In the genomic region with DNA sequence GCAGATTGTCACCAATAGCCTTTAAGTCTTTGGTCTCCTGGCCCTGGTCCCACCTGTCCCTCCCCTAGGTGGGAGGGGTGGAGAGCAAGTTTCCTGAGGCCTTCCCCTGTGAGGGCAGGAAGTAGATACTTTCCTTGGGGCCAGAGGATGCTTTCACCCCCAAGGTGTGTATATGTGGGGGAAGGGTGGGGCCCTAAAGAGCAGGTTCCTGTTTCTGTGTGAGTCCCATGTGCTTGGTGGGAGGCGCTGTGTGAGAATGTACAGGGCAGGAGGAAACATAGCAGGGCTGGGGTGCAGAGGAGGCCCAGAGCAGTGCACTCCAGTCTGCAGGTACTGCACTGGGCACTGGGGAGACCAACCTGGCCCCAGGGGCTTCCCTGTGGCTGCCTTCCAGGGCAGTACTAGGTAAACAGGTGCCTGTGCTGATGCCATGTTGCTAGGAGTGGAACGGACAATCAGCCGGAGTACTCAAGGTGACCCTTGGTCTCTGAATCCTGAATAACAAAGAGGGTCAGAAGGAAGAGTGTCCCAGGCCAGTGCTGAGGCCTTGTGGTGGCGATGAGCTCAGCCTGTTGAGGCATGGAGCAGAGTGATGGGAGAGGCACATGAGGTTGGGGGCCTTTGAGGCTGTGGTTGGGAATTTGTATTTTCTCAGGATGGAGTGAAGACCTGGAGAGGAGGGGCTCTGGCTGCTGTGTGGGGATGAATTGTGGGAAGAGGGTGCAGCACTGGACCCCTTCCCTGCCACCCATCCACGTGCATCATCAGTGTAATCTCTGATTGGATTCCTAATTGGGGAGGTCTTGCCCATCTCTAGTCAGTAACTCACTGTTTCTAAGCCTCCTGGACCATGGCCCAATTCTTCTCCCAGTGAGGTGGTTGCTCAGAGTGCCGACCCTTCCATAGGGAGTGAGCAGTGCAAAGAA, we compare ENCODE assay signal across 8 cellular contexts. TPM values are rescaled to one million over a fixed set of nuclear protein-coding genes. Genes with fewer than 3 reads are reported as not detected.
DNase-seq lines count a peak whose midpoint lies in the region; ATAC-seq, FAIRE-seq and TF ChIP-seq lines count a peak whose summit lies in the region.

No MANE protein-coding gene starts in this region.

- FAIRE-seq in HepG2 (lab: Jason Lieb, UNC) = peak; percentile 32

- peak overlapping the region; percentile 96 for H3K27ac Mint-ChIP-seq in activated naive CD8-positive, alpha-beta T cell

- peaks cover 87% of the 10 kb centered on the region for H3K36me3 ChIP-seq in DND-41 (ENCODE audit: insufficient read depth, low read length)
- H3K36me3 ChIP-seq in HepG2 (replicated peaks in 1 of 2; ENCODE audit: control insufficient read depth in 1 of 2, insufficient read depth in 2 of 2, low read length in 2 of 2) = peaks cover 14 to 28% of the 10 kb centered on the region in 2 experiments; a peak in 4 of 5 replicates
- H3K36me3 ChIP-seq in thymus (ENCODE audit: control insufficient read depth, insufficient read depth) = peaks cover 48% of the 10 kb centered on the region

- in situ Hi-C loops in HepG2 (cut with HindIII; ENCODE audit: extremely low pct_ligation_motif_present, low pct_unique_long_range_greater_than_20kb) = no loop called here

- POLR2A ChIA-PET in HepG2 (lab: Yijun Ruan, JAX) = interaction anchor here (1.3 to 5.0 kb wide), 3 partner anchors 26 to 54 kb away, joined by 5 to 28 read pairs (median 10); a partner anchor contains a TSS

- DNase-seq in DND-41 = no peak
- peak; percentile 51 for DNase-seq in NCI-H69 (lab: John Stamatoyannopoulos, UW)
- peak; percentile 52 for DNase-seq in HepG2 (ENCODE audit: low spot score)
- DNase-seq in T1000 (lab: John Stamatoyannopoulos, UW) = no peak
- no peak for DNase-seq in glomerular visceral epithelial cell (ENCODE audit: extremely low spot score)

- H4K20me1 ChIP-seq in DND-41 (ENCODE audit: insufficient read depth, low read length) (peaks cover 92% of the 10 kb centered on the region), HepG2 (ENCODE audit: insufficient read depth, low read length) (peaks cover 11% of the 10 kb centered on the region; the same call in 1 of the 2 replicates)

- H3K27me3 ChIP-seq in DND-41 (ENCODE audit: insufficient read depth, low read length, poor library complexity) (no peaks in the 10 kb centered on the region), HepG2 (ENCODE audit: control insufficient read depth in 1 of 2, insufficient read depth in 2 of 2, low read length in 2 of 2) (no peaks in the 10 kb centered on the region; a peak in 1 of 5 replicates), thymus (ENCODE audit: control insufficient read depth, insufficient read depth) (no peaks in the 10 kb centered on the region)

- peaks cover 7% of the 10 kb centered on the region for H3K36me3 Mint-ChIP-seq in activated naive CD8-positive, alpha-beta T cell

- H2AFZ ChIP-seq in DND-41 (ENCODE audit: low read depth, low read length) = no peak overlapping the region
- no peak overlapping the region for H2AFZ ChIP-seq in HepG2 (ENCODE audit: low read length)

- H3K9ac ChIP-seq in DND-41 (ENCODE audit: low read depth, low read length) (0 out of 2 replicates have a peak overlapping the region, but pooled peaks have one; percentile 36), HepG2 (ENCODE audit: insufficient read depth, low read depth, low read length) (peak overlapping the region; percentile 26; the same call in 1 of the 2 replicates)

- H3K4me3 ChIP-seq in DND-41 (ENCODE audit: low read depth in 1 of 2, low read length in 2 of 2) (0 out of 4 replicates have a peak overlapping the region, but pooled peaks of 1 of the 2 experiments have one; percentile 14), HepG2 (replicated peaks in 1 of 3; ENCODE audit: insufficient read depth in 1 of 3, low read depth in 2 of 3, low read length in 3 of 3) (peak overlapping the region in 1 of 3 experiments; percentile 23; a peak in 1 of 6 replicates), thymus (ENCODE audit: low read length) (no peak overlapping the region)

- no peak overlapping the region; the same call in 1 of the 2 replicates for H3K27ac ChIP-seq in DND-41 (ENCODE audit: low read length)
- H3K27ac ChIP-seq in HepG2 (ENCODE audit: extremely low read length, insufficient read depth, low read length) = peak overlapping the region; percentile 48
- H3K27ac ChIP-seq in thymus (ENCODE audit: low read depth) = peak overlapping the region; percentile 69

- CTCF ChIA-PET in HepG2 (lab: Yijun Ruan, JAX; ENCODE audit: low intra/inter-chr PET ratio, low total read pairs) = no interaction called here

- H3K4me1 ChIP-seq in DND-41 (ENCODE audit: insufficient read depth, low read length) (peaks cover 52% of the 10 kb centered on the region), HepG2 (ENCODE audit: insufficient read depth, low read length) (peaks cover 53% of the 10 kb centered on the region), thymus (ENCODE audit: control insufficient read depth, insufficient read depth, low read length) (peaks cover 46% of the 10 kb centered on the region)

- H3K4me3 Mint-ChIP-seq in activated naive CD8-positive, alpha-beta T cell = peak overlapping the region; percentile 94

- no TSS peak for BruUV-seq in HepG2 (replicated peaks; lab: Mats Ljungman, UMichigan)

- ATAC-seq in DND-41 (ENCODE audit: insufficient read depth, low read depth) (no peak), HepG2 (peak; percentile 15), HG02623 (IDR thresholded peaks at IDR 0.05; ENCODE audit: unreplicated experiment) (no peak)

- no peak for TF ChIP-seq POLR2A in HepG2 (IDR thresholded peaks at IDR 0.05; ENCODE audit: insufficient read depth in 1 of 2, low read depth in 2 of 2, low read length in 2 of 2)

- H3K4me1 Mint-ChIP-seq in activated naive CD8-positive, alpha-beta T cell (ENCODE audit: low read depth) = peaks cover 83% of the 10 kb centered on the region

- H3K9me3 ChIP-seq in DND-41 (ENCODE audit: insufficient read depth, low read length, severe bottlenecking) (no peaks in the 10 kb centered on the region), HepG2 (ENCODE audit: low read length) (no peaks in the 10 kb centered on the region), thymus (ENCODE audit: control insufficient read depth) (no peaks in the 10 kb centered on the region)

- TF ChIP-seq EP300 in HepG2 (IDR thresholded peaks at IDR 0.05; ENCODE audit: low read depth in 2 of 2, low read length in 2 of 2) = no peak
- TF ChIP-seq EP300 in HepG2 (CRISPR knock-in tag; IDR thresholded peaks at IDR 0.05; ENCODE audit: borderline replicate concordance) = no peak

- no peaks in the 10 kb centered on the region for H3K9me3 Mint-ChIP-seq in activated naive CD8-positive, alpha-beta T cell (ENCODE audit: low read depth)

- peaks cover 94% of the 10 kb centered on the region for H3K79me2 ChIP-seq in DND-41 (ENCODE audit: insufficient read depth, low read length)
- H3K79me2 ChIP-seq in HepG2 (ENCODE audit: insufficient read depth, low read length) = peaks cover 34% of the 10 kb centered on the region

- H3K4me2 ChIP-seq in DND-41 (ENCODE audit: insufficient read depth, low read length) (peak overlapping the region; percentile 70), HepG2 (ENCODE audit: low read depth, low read length) (peak overlapping the region; percentile 38)

- 65% methylated on average over 5 of the region's 6 CpGs for WGBS in HepG2 (ENCODE audit: low lambda C conversion rate)
- WGBS in thymus = 93% methylated on average over 6 of the region's 6 CpGs

- intact Hi-C loops in HepG2 (cut with micrococcal nuclease; ENCODE audit: unreplicated experiment) = no loop called here

- TF ChIP-seq CTCF in DND-41 (IDR thresholded peaks at IDR 0.05; ENCODE audit: borderline replicate concordance, extremely low read depth, low read length, poor library complexity, severe bottlenecking) (no peak), HepG2 (CRISPR knock-in tag; IDR thresholded peaks at IDR 0.05) (no peak)

- H3K27me3 Mint-ChIP-seq in activated naive CD8-positive, alpha-beta T cell = no peaks in the 10 kb centered on the region

- no peak for TF ChIP-seq RAD21 in HepG2 (CRISPR knock-in tag; IDR thresholded peaks at IDR 0.05)

RNA-seq across cellular contexts. Expression of a gene that starts 5.1 kb away (rescaled TPM):
- 32.4 and 40.8 TPM in 2 replicates for total RNA-seq in HepG2 (2016; rRNA removed; fragmentation: Illumina TruSeq; extraction: Trizol)
- 19.0 and 19.4 TPM in 2 replicates for total RNA-seq in HepG2 (2016; cell fraction: cytosol; rRNA removed; fragmentation: Illumina TruSeq; extraction: Trizol; ENCODE audit: low read depth)
- total RNA-seq in HepG2 (2016; cell fraction: insoluble cytoplasmic fraction; rRNA removed; fragmentation: Illumina TruSeq; extraction: Trizol) = 37.6 and 41.3 TPM in 2 replicates
- 39.4 and 40.9 TPM in 2 replicates for total RNA-seq in HepG2 (2016; cell fraction: membrane; rRNA removed; fragmentation: Illumina TruSeq; extraction: Trizol)
- 27.3 and 29.2 TPM in 2 replicates for total RNA-seq in HepG2 (2016; cell fraction: nucleus; rRNA removed; fragmentation: Illumina TruSeq; extraction: Trizol)
- polyA plus RNA-seq in HepG2 (2011; rRNA removed) = 16.5 and 25.4 TPM in 2 replicates
- 16.4 and 23.8 TPM in 2 replicates for polyA plus RNA-seq in HepG2 (2011; cell fraction: cytosol; rRNA removed)
- polyA plus RNA-seq in HepG2 (2011; cell fraction: nucleus; rRNA removed) = 38.7 and 44.6 TPM in 2 replicates
- polyA plus RNA-seq in HepG2 (2012) = 14.0 and 22.0 TPM in 2 replicates
- polyA plus RNA-seq in HepG2 (2016; cell fraction: cytosol; fragmentation: Illumina TruSeq; extraction: Trizol; ENCODE audit: low read depth) = 13.6 and 14.2 TPM in 2 replicates
- polyA plus RNA-seq in HepG2 (2016; cell fraction: insoluble cytoplasmic fraction; fragmentation: Illumina TruSeq; extraction: Trizol; ENCODE audit: low read depth) = 31.3 and 33.0 TPM in 2 replicates
- polyA plus RNA-seq in HepG2 (2016; cell fraction: membrane; fragmentation: Illumina TruSeq; extraction: Trizol; ENCODE audit: low read depth) = 24.9 and 27.6 TPM in 2 replicates
- polyA plus RNA-seq in HepG2 (2016; cell fraction: nucleus; fragmentation: Illumina TruSeq; extraction: Trizol; ENCODE audit: insufficient read depth, low read depth) = 40.6 and 43.6 TPM in 2 replicates
- polyA minus RNA-seq in HepG2 (2011; rRNA and poly(A)+ RNA removed; ENCODE audit: low replicate concordance) = 38.0 and 66.8 TPM in 2 replicates
- 9.9 and 12.8 TPM in 2 replicates for polyA minus RNA-seq in HepG2 (2011; cell fraction: cytosol; rRNA and poly(A)+ RNA removed)
- 16.5 and 19.2 TPM in 2 replicates for polyA minus RNA-seq in HepG2 (2011; cell fraction: nucleus; rRNA and poly(A)+ RNA removed)
- 90.3 TPM for polyA plus RNA-seq in thymus

RNA-seq across cellular contexts. Expression of a gene that starts 26.1 kb away (rescaled TPM):
- 2.2 and 3.3 TPM in 2 replicates for total RNA-seq in HepG2 (2016; rRNA removed; fragmentation: Illumina TruSeq; extraction: Trizol)
- 1.3 and 2.3 TPM in 2 replicates for total RNA-seq in HepG2 (2016; cell fraction: cytosol; rRNA removed; fragmentation: Illumina TruSeq; extraction: Trizol; ENCODE audit: low read depth)
- 2.1 and 3.5 TPM in 2 replicates for total RNA-seq in HepG2 (2016; cell fraction: insoluble cytoplasmic fraction; rRNA removed; fragmentation: Illumina TruSeq; extraction: Trizol)
- total RNA-seq in HepG2 (2016; cell fraction: membrane; rRNA removed; fragmentation: Illumina TruSeq; extraction: Trizol) = 2.2 and 2.4 TPM in 2 replicates
- 3.3 and 4.5 TPM in 2 replicates for total RNA-seq in HepG2 (2016; cell fraction: nucleus; rRNA removed; fragmentation: Illumina TruSeq; extraction: Trizol)
- polyA plus RNA-seq in HepG2 (2011; rRNA removed) (5.4 and 6.1 TPM in 2 replicates), thymus (86.7 TPM)
- polyA plus RNA-seq in HepG2 (2011; cell fraction: cytosol; rRNA removed) = 8.5 and 11.8 TPM in 2 replicates
- 11.9 and 12.0 TPM in 2 replicates for polyA plus RNA-seq in HepG2 (2011; cell fraction: nucleus; rRNA removed)
- polyA plus RNA-seq in HepG2 (2012) = 4.2 and 5.6 TPM in 2 replicates
- polyA plus RNA-seq in HepG2 (2016; cell fraction: cytosol; fragmentation: Illumina TruSeq; extraction: Trizol; ENCODE audit: low read depth) = 3.1 and 4.5 TPM in 2 replicates
- 3.4 and 4.4 TPM in 2 replicates for polyA plus RNA-seq in HepG2 (2016; cell fraction: insoluble cytoplasmic fraction; fragmentation: Illumina TruSeq; extraction: Trizol; ENCODE audit: low read depth)
- polyA plus RNA-seq in HepG2 (2016; cell fraction: membrane; fragmentation: Illumina TruSeq; extraction: Trizol; ENCODE audit: low read depth) = 3.8 and 3.9 TPM in 2 replicates
- polyA plus RNA-seq in HepG2 (2016; cell fraction: nucleus; fragmentation: Illumina TruSeq; extraction: Trizol; ENCODE audit: insufficient read depth, low read depth) = 13.8 and 16.0 TPM in 2 replicates
- 2.7 and 3.9 TPM in 2 replicates for polyA minus RNA-seq in HepG2 (2011; rRNA and poly(A)+ RNA removed; ENCODE audit: low replicate concordance)
- 1.9 and 3.3 TPM in 2 replicates for polyA minus RNA-seq in HepG2 (2011; cell fraction: cytosol; rRNA and poly(A)+ RNA removed)
- polyA minus RNA-seq in HepG2 (2011; cell fraction: nucleus; rRNA and poly(A)+ RNA removed) = 1.9 and 2.2 TPM in 2 replicates

RNA-seq across cellular contexts. Expression of a gene that starts 28.8 kb away (rescaled TPM):
- not detected in 2 replicates for total RNA-seq in HepG2 (2016; rRNA removed; fragmentation: Illumina TruSeq; extraction: Trizol)
- not detected in 2 replicates for total RNA-seq in HepG2 (2016; cell fraction: cytosol; rRNA removed; fragmentation: Illumina TruSeq; extraction: Trizol; ENCODE audit: low read depth)
- total RNA-seq in HepG2 (2016; cell fraction: insoluble cytoplasmic fraction; rRNA removed; fragmentation: Illumina TruSeq; extraction: Trizol) = not detected in 2 replicates
- not detected in 2 replicates for total RNA-seq in HepG2 (2016; cell fraction: membrane; rRNA removed; fragmentation: Illumina TruSeq; extraction: Trizol)
- total RNA-seq in HepG2 (2016; cell fraction: nucleus; rRNA removed; fragmentation: Illumina TruSeq; extraction: Trizol) = not detected in 2 replicates
- 0.61 and 2.5 TPM in 2 replicates for polyA plus RNA-seq in HepG2 (2011; rRNA removed)
- polyA plus RNA-seq in HepG2 (2011; cell fraction: cytosol; rRNA removed) = 0.25 TPM in 1 of 2 replicates, not detected in the other
- 1.1 and 5.8 TPM in 2 replicates for polyA plus RNA-seq in HepG2 (2011; cell fraction: nucleus; rRNA removed)
- polyA plus RNA-seq in HepG2 (2012) = 1.5 and 1.6 TPM in 2 replicates
- polyA plus RNA-seq in HepG2 (2016; cell fraction: cytosol; fragmentation: Illumina TruSeq; extraction: Trizol; ENCODE audit: low read depth) = not detected in 2 replicates
- polyA plus RNA-seq in HepG2 (2016; cell fraction: insoluble cytoplasmic fraction; fragmentation: Illumina TruSeq; extraction: Trizol; ENCODE audit: low read depth) = not detected in 2 replicates
- polyA plus RNA-seq in HepG2 (2016; cell fraction: membrane; fragmentation: Illumina TruSeq; extraction: Trizol; ENCODE audit: low read depth) = not detected in 2 replicates
- polyA plus RNA-seq in HepG2 (2016; cell fraction: nucleus; fragmentation: Illumina TruSeq; extraction: Trizol; ENCODE audit: insufficient read depth, low read depth) = not detected in 2 replicates
- polyA minus RNA-seq in HepG2 (2011; rRNA and poly(A)+ RNA removed; ENCODE audit: low replicate concordance) = 1.6 TPM in 1 of 2 replicates, not detected in the other
- polyA minus RNA-seq in HepG2 (2011; cell fraction: cytosol; rRNA and poly(A)+ RNA removed) = not detected in 2 replicates
- polyA minus RNA-seq in HepG2 (2011; cell fraction: nucleus; rRNA and poly(A)+ RNA removed) = 1.7 and 4.5 TPM in 2 replicates
- 38.7 TPM for polyA plus RNA-seq in thymus

RNA-seq across cellular contexts. Expression of a gene that starts 46.1 kb away (rescaled TPM):
- not detected in 2 replicates for total RNA-seq in HepG2 (2016; rRNA removed; fragmentation: Illumina TruSeq; extraction: Trizol)
- not detected in 2 replicates for total RNA-seq in HepG2 (2016; cell fraction: cytosol; rRNA removed; fragmentation: Illumina TruSeq; extraction: Trizol; ENCODE audit: low read depth)
- not detected in 2 replicates for total RNA-seq in HepG2 (2016; cell fraction: insoluble cytoplasmic fraction; rRNA removed; fragmentation: Illumina TruSeq; extraction: Trizol)
- not detected in 2 replicates for total RNA-seq in HepG2 (2016; cell fraction: membrane; rRNA removed; fragmentation: Illumina TruSeq; extraction: Trizol)
- total RNA-seq in HepG2 (2016; cell fraction: nucleus; rRNA removed; fragmentation: Illumina TruSeq; extraction: Trizol) = not detected in 2 replicates
- polyA plus RNA-seq in HepG2 (2011; rRNA removed) (not detected in 2 replicates), thymus (0.16 TPM)
- polyA plus RNA-seq in HepG2 (2011; cell fraction: cytosol; rRNA removed) = not detected in 2 replicates
- not detected in 2 replicates for polyA plus RNA-seq in HepG2 (2011; cell fraction: nucleus; rRNA removed)
- not detected in 2 replicates for polyA plus RNA-seq in HepG2 (2012)
- polyA plus RNA-seq in HepG2 (2016; cell fraction: cytosol; fragmentation: Illumina TruSeq; extraction: Trizol; ENCODE audit: low read depth) = not detected in 2 replicates
- not detected in 2 replicates for polyA plus RNA-seq in HepG2 (2016; cell fraction: insoluble cytoplasmic fraction; fragmentation: Illumina TruSeq; extraction: Trizol; ENCODE audit: low read depth)
- not detected in 2 replicates for polyA plus RNA-seq in HepG2 (2016; cell fraction: membrane; fragmentation: Illumina TruSeq; extraction: Trizol; ENCODE audit: low read depth)
- not detected in 2 replicates for polyA plus RNA-seq in HepG2 (2016; cell fraction: nucleus; fragmentation: Illumina TruSeq; extraction: Trizol; ENCODE audit: insufficient read depth, low read depth)
- 0.21 TPM in 1 of 2 replicates, not detected in the other for polyA minus RNA-seq in HepG2 (2011; rRNA and poly(A)+ RNA removed; ENCODE audit: low replicate concordance)
- not detected in 2 replicates for polyA minus RNA-seq in HepG2 (2011; cell fraction: cytosol; rRNA and poly(A)+ RNA removed)
- polyA minus RNA-seq in HepG2 (2011; cell fraction: nucleus; rRNA and poly(A)+ RNA removed) = not detected in 2 replicates

RNA-seq across cellular contexts. Expression of a gene that starts 53.1 kb away (rescaled TPM):
- total RNA-seq in HepG2 (2016; rRNA removed; fragmentation: Illumina TruSeq; extraction: Trizol) = 55.6 and 59.6 TPM in 2 replicates
- total RNA-seq in HepG2 (2016; cell fraction: cytosol; rRNA removed; fragmentation: Illumina TruSeq; extraction: Trizol; ENCODE audit: low read depth) = 30.9 and 37.5 TPM in 2 replicates
- 43.3 and 60.9 TPM in 2 replicates for total RNA-seq in HepG2 (2016; cell fraction: insoluble cytoplasmic fraction; rRNA removed; fragmentation: Illumina TruSeq; extraction: Trizol)
- total RNA-seq in HepG2 (2016; cell fraction: membrane; rRNA removed; fragmentation: Illumina TruSeq; extraction: Trizol) = 30.2 and 35.2 TPM in 2 replicates
- total RNA-seq in HepG2 (2016; cell fraction: nucleus; rRNA removed; fragmentation: Illumina TruSeq; extraction: Trizol) = 40.9 and 42.9 TPM in 2 replicates
- polyA plus RNA-seq in HepG2 (2011; rRNA removed) (111 and 162 TPM in 2 replicates), thymus (58.4 TPM)
- polyA plus RNA-seq in HepG2 (2011; cell fraction: cytosol; rRNA removed) = 36.8 and 67.8 TPM in 2 replicates
- 112 and 136 TPM in 2 replicates for polyA plus RNA-seq in HepG2 (2011; cell fraction: nucleus; rRNA removed)
- 55.3 and 58.7 TPM in 2 replicates for polyA plus RNA-seq in HepG2 (2012)
- polyA plus RNA-seq in HepG2 (2016; cell fraction: cytosol; fragmentation: Illumina TruSeq; extraction: Trizol; ENCODE audit: low read depth) = 31.4 and 37.9 TPM in 2 replicates
- 87.1 and 104 TPM in 2 replicates for polyA plus RNA-seq in HepG2 (2016; cell fraction: insoluble cytoplasmic fraction; fragmentation: Illumina TruSeq; extraction: Trizol; ENCODE audit: low read depth)
- 41.6 and 53.2 TPM in 2 replicates for polyA plus RNA-seq in HepG2 (2016; cell fraction: membrane; fragmentation: Illumina TruSeq; extraction: Trizol; ENCODE audit: low read depth)
- polyA plus RNA-seq in HepG2 (2016; cell fraction: nucleus; fragmentation: Illumina TruSeq; extraction: Trizol; ENCODE audit: insufficient read depth, low read depth) = 106 and 112 TPM in 2 replicates
- 182 and 255 TPM in 2 replicates for polyA minus RNA-seq in HepG2 (2011; rRNA and poly(A)+ RNA removed; ENCODE audit: low replicate concordance)
- 80.0 and 106 TPM in 2 replicates for polyA minus RNA-seq in HepG2 (2011; cell fraction: cytosol; rRNA and poly(A)+ RNA removed)
- 49.1 and 73.4 TPM in 2 replicates for polyA minus RNA-seq in HepG2 (2011; cell fraction: nucleus; rRNA and poly(A)+ RNA removed)

Comparison
In these comparisons a context has a peak if more than half of its experiments do, and no peak if none do; other contexts are left out.
1. DNase-seq: peak in NCI-H69 (single experiment) and HepG2 (single experiment); none in DND-41 (single experiment), T1000 (single experiment) and glomerular visceral epithelial cell (single experiment).